In genomic region chr11:123674297-123674696, GRCh38 we compare ENCODE assay signal across 23 cellular contexts. TPM values are rescaled to one million over a fixed set of nuclear protein-coding genes. Genes with fewer than 3 reads are reported as not detected.
"Had no signal": no experiment of that assay in that cellular context is flagged by ENCODE, and none has a peak within 500 bp of the region (broad histone marks: within the 10 kb centered on the region; RNA-seq: fewer than 3 reads in every experiment).

No MANE protein-coding gene starts in this region.

- H3K27ac ChIP-seq: colonic mucosa, heart left ventricle, left ventricle myocardium inferior, suprapubic skin, tibial nerve, uterus had no signal

- H3K27me3 ChIP-seq: colonic mucosa, suprapubic skin, tibial nerve, uterus had no signal

- H3K4me1 Mint-ChIP-seq: activated B cell treated with CpG ODN at 0.5 μM for 24 hours; activated CD8-positive, alpha-beta memory T cell treated with anti-CD3 and anti-CD28 coated beads, Interleukin-2, amount 10 ng/mL, durations not matched to agents 7 days and 5 days; activated naive CD4-positive, alpha-beta T cell treated with anti-CD3 and anti-CD28 coated beads, Interleukin-2, amount 50 U/mL, for 24 hours; activated naive CD8-positive, alpha-beta T cell treated with anti-CD3 and anti-CD28 coated beads, Interleukin-2, amount 50 U/mL, for 24 hours had no signal

- H3K9me3 ChIP-seq: colonic mucosa, heart left ventricle, mucosa of descending colon, suprapubic skin, tibial nerve, uterus had no signal

- H3K4me3 ChIP-seq: colonic mucosa, heart left ventricle, left ventricle myocardium inferior, lung, mucosa of descending colon, suprapubic skin, tibial nerve, uterus had no signal

- H3K36me3 ChIP-seq: colonic mucosa, heart left ventricle, left ventricle myocardium inferior, suprapubic skin, tibial nerve, uterus had no signal

- H3K27ac Mint-ChIP-seq: activated B cell treated with CpG ODN at 0.5 μM for 24 hours; activated CD8-positive, alpha-beta memory T cell treated with anti-CD3 and anti-CD28 coated beads, Interleukin-2, amount 10 ng/mL, durations not matched to agents 7 days and 5 days; activated CD8-positive, alpha-beta T cell treated with anti-CD3 and anti-CD28 coated beads, Interleukin-2, amount 10 ng/mL, durations not matched to agents 7 days and 5 days; activated naive CD4-positive, alpha-beta T cell treated with anti-CD3 and anti-CD28 coated beads, Interleukin-2, amount 50 U/mL, for 24 hours; activated naive CD8-positive, alpha-beta T cell treated with anti-CD3 and anti-CD28 coated beads, Interleukin-2, amount 50 U/mL, for 24 hours; activated T-helper 2 cell treated with anti-CD3 and anti-CD28 coated beads, Interferon-gamma antibody, Interleukin-2, Interleukin-4, amounts not matched to agents 10 μg/mL and 5 μg/mL and 100 μg/mL, durations not matched to agents 14 hours and 24 hours and 36 hours; natural killer cell treated with Interleukin-12 subunit alpha and Interleukin-12 subunit beta and Interleukin-15 and Interleukin-18, amount 100 ng/mL, for 72 hours; T-helper 2 cell treated with Interferon-gamma antibody and Interleukin-4, amounts not matched to agents 5 μg/mL and 100 μg/mL, for 36 hours had no signal

- H3K4me1 ChIP-seq: colonic mucosa, heart left ventricle, left ventricle myocardium inferior, suprapubic skin, tibial nerve, uterus had no signal

- H3K4me3 Mint-ChIP-seq: activated B cell treated with CpG ODN at 0.5 μM for 24 hours; activated CD8-positive, alpha-beta memory T cell treated with anti-CD3 and anti-CD28 coated beads, Interleukin-2, amount 10 ng/mL, durations not matched to agents 7 days and 5 days; activated CD8-positive, alpha-beta T cell treated with anti-CD3 and anti-CD28 coated beads, Interleukin-2, amount 10 ng/mL, durations not matched to agents 7 days and 5 days; activated naive CD4-positive, alpha-beta T cell treated with anti-CD3 and anti-CD28 coated beads, Interleukin-2, amount 50 U/mL, for 24 hours; activated naive CD8-positive, alpha-beta T cell treated with anti-CD3 and anti-CD28 coated beads, Interleukin-2, amount 50 U/mL, for 24 hours; natural killer cell treated with Interleukin-12 subunit alpha and Interleukin-12 subunit beta and Interleukin-15 and Interleukin-18, amount 100 ng/mL, for 72 hours; T-helper 2 cell treated with Interferon-gamma antibody and Interleukin-4, amounts not matched to agents 5 μg/mL and 100 μg/mL, for 36 hours had no signal

- ATAC-seq: activated CD8-positive, alpha-beta memory T cell treated with anti-CD3 and anti-CD28 coated beads, Interleukin-2, amount 10 ng/mL, durations not matched to agents 7 days and 5 days; activated CD8-positive, alpha-beta T cell treated with anti-CD3 and anti-CD28 coated beads, Interleukin-2, amount 10 ng/mL, durations not matched to agents 7 days and 5 days; activated naive CD8-positive, alpha-beta T cell treated with anti-CD3 and anti-CD28 coated beads, Interleukin-2, amount 50 U/mL, for 24 hours; heart left ventricle; mucosa of descending colon; natural killer cell treated with Interleukin-12 subunit alpha and Interleukin-12 subunit beta and Interleukin-15 and Interleukin-18, amount 100 ng/mL, for 72 hours; right cardiac atrium had no signal

- H3K36me3 Mint-ChIP-seq: activated CD8-positive, alpha-beta memory T cell treated with anti-CD3 and anti-CD28 coated beads, Interleukin-2, amount 10 ng/mL, durations not matched to agents 7 days and 5 days; activated naive CD4-positive, alpha-beta T cell treated with anti-CD3 and anti-CD28 coated beads, Interleukin-2, amount 50 U/mL, for 24 hours; natural killer cell treated with Interleukin-12 subunit alpha and Interleukin-12 subunit beta and Interleukin-15 and Interleukin-18, amount 100 ng/mL, for 72 hours had no signal

- H3K9me3 Mint-ChIP-seq: activated B cell treated with CpG ODN at 0.5 μM for 24 hours; activated naive CD4-positive, alpha-beta T cell treated with anti-CD3 and anti-CD28 coated beads, Interleukin-2, amount 50 U/mL, for 24 hours; activated naive CD8-positive, alpha-beta T cell treated with anti-CD3 and anti-CD28 coated beads, Interleukin-2, amount 50 U/mL, for 24 hours; activated T-helper 2 cell treated with anti-CD3 and anti-CD28 coated beads, Interferon-gamma antibody, Interleukin-2, Interleukin-4, amounts not matched to agents 10 μg/mL and 5 μg/mL and 100 μg/mL, durations not matched to agents 14 hours and 24 hours and 36 hours; natural killer cell treated with Interleukin-12 subunit alpha and Interleukin-12 subunit beta and Interleukin-15 and Interleukin-18, amount 100 ng/mL, for 72 hours; T-helper 2 cell treated with Interferon-gamma antibody and Interleukin-4, amounts not matched to agents 5 μg/mL and 100 μg/mL, for 36 hours had no signal

- DNase-seq: activated B cell treated with CpG ODN at 0.5 μM for 24 hours; activated CD8-positive, alpha-beta memory T cell treated with anti-CD3 and anti-CD28 coated beads, Interleukin-2, amount 10 ng/mL, durations not matched to agents 7 days and 5 days; activated CD8-positive, alpha-beta T cell treated with anti-CD3 and anti-CD28 coated beads, Interleukin-2, amount 10 ng/mL, durations not matched to agents 7 days and 5 days; activated naive CD8-positive, alpha-beta T cell treated with anti-CD3 and anti-CD28 coated beads, Interleukin-2, amount 50 U/mL, for 24 hours; activated T-cell treated with anti-CD3 and anti-CD28 coated beads, Interleukin-2, amount 50 U/mL, for 48 hours; cerebellar nuclear complex; colonic mucosa; effector CD8-positive, alpha-beta T cell; foreskin fibroblast; heart left ventricle; left ventricle myocardium inferior; mucosa of descending colon; right cardiac atrium; stimulated activated naive CD4-positive, alpha-beta T cell; T-helper 1 cell; uterus had no signal

RNA-seq across cellular contexts. Expression of gene SCN3B, which starts 19.9 kb away (rescaled TPM):
- total RNA-seq: activated B cell treated with CpG ODN at 0.5 μM for 24 hours; activated CD8-positive, alpha-beta memory T cell treated with anti-CD3 and anti-CD28 coated beads, Interleukin-2, amount 10 ng/mL, durations not matched to agents 7 days and 5 days; activated CD8-positive, alpha-beta T cell treated with anti-CD3 and anti-CD28 coated beads, Interleukin-2, amount 10 ng/mL, durations not matched to agents 7 days and 5 days; activated T-helper 2 cell treated with anti-CD3 and anti-CD28 coated beads, Interferon-gamma antibody, Interleukin-2, Interleukin-4, amounts not matched to agents 10 μg/mL and 5 μg/mL and 100 μg/mL, durations not matched to agents 14 hours and 24 hours and 36 hours; natural killer cell treated with Interleukin-12 subunit alpha and Interleukin-12 subunit beta and Interleukin-15 and Interleukin-18, amount 100 ng/mL, for 72 hours had no signal
